8 cellular contexts compared by ENCODE assay signal in genomic region chr2:224369028-224369632, GRCh38. TPM values are rescaled to one million over a fixed set of nuclear protein-coding genes. Genes with fewer than 3 reads are reported as not detected.
A peak's percentile ranks its signal among the peaks of the same experiment; 100 is the strongest.
DNase-seq lines count a peak whose midpoint lies in the region; ATAC-seq and TF ChIP-seq lines count a peak whose summit lies in the region.

No MANE protein-coding gene starts in this region.

- H3K4me3 ChIP-seq in cardiac muscle cell (no peak overlapping the region), stomach (no peak overlapping the region)

- H3K4me1 ChIP-seq in cardiac muscle cell (ENCODE audit: low read depth) (no peaks in the 10 kb centered on the region), stomach (peaks cover 0 to 3% (median 0%) of the 10 kb centered on the region in 4 donors)

- no peak for TF ChIP-seq POLR2A in stomach (IDR thresholded peaks at IDR 0.05)

- ATAC-seq in left cardiac atrium (no peak), GM21619 (IDR thresholded peaks at IDR 0.05; ENCODE audit: unreplicated experiment) (no peak)

- no peaks in the 10 kb centered on the region for H3K36me3 ChIP-seq in cardiac muscle cell
- no peaks in the 10 kb centered on the region for H3K36me3 ChIP-seq in stomach

- no peak for TF ChIP-seq EP300 in stomach (IDR thresholded peaks at IDR 0.05)

- DNase-seq in cardiac muscle cell (ENCODE audit: low read depth in 1 of 2, low spot score in 1 of 2) (peak; percentile 67 to 72), left cardiac atrium (no peak), SW480 (ENCODE audit: low spot score) (peak; percentile 21), germinal center (ENCODE audit: low spot score) (peak; percentile 38), stomach (no peak), UCSD-AML1 (lab: John Stamatoyannopoulos, UW; ENCODE audit: unreplicated experiment) (no peak)

- no peaks in the 10 kb centered on the region for H3K9me3 ChIP-seq in cardiac muscle cell (ENCODE audit: low read depth)
- H3K9me3 ChIP-seq in stomach = no peaks in the 10 kb centered on the region

- intact Hi-C loops in left cardiac atrium (cut with DNase I) (loop anchor here (5.0 to 10.0 kb wide), 3 partner anchors 78 to 374 kb away; no protein-coding TSS in a partner anchor), stomach (cut with DNase I; ENCODE audit: low total_unique reads) (loop anchor here (10.0 kb wide), 1 partner anchor 76 kb away; no protein-coding TSS in a partner anchor)

- TF ChIP-seq CTCF in cardiac muscle cell (IDR thresholded peaks at IDR 0.05; ENCODE audit: low read depth, low read length) (peak; percentile 64), LNCAP (IDR thresholded peaks at IDR 0.05) (peak; percentile 60; the same call in 1 of the 2 replicates), stomach (IDR thresholded peaks at IDR 0.05) (peak in 4 of 7 experiments; percentile 38 to 72 (median 54))

- H3K27me3 ChIP-seq in cardiac muscle cell (no peaks in the 10 kb centered on the region), stomach (no peaks in the 10 kb centered on the region)

- WGBS in stomach, 5 donors = 57 to 65% (median 63%) methylated on average over 7 of the region's 7 CpGs

- no peak overlapping the region for H3K27ac ChIP-seq in cardiac muscle cell
- H3K27ac ChIP-seq in stomach = no peak overlapping the region

RNA-seq across cellular contexts. Expression of gene FAM124B, which starts 32.8 kb away (rescaled TPM):
- 0.30 TPM in 1 of 2 replicates, not detected in the other for total RNA-seq in cardiac muscle cell
- 0.17 TPM in 1 of 2 replicates, not detected in the other for polyA plus RNA-seq in cardiac muscle cell
- total RNA-seq in left cardiac atrium = 1 to 10 TPM; 1.3 to 2.7 TPM
- 1 to 10 TPM in 2 of 5 donors, under 1 TPM in 1, not detected in 2; 0.72 to 6.4 (median 3.5) TPM for total RNA-seq in stomach
- polyA plus RNA-seq in stomach = under 1 TPM; 0.25 to 0.92 (median 0.56) TPM

Comparison
In these comparisons a context has a peak if more than half of its experiments do, and no peak if none do; other contexts are left out.
1. DNase-seq: peak in cardiac muscle cell (2 of 2), SW480 (single experiment) and germinal center (single experiment); none in left cardiac atrium (single experiment), stomach (single experiment) and UCSD-AML1 (single experiment).
2. Peak in every context shown above with its lines, with median percentiles within 50 percentile points of each other: CTCF ChIP-seq.